29 cellular contexts compared by ENCODE assay signal in the genomic region with DNA sequence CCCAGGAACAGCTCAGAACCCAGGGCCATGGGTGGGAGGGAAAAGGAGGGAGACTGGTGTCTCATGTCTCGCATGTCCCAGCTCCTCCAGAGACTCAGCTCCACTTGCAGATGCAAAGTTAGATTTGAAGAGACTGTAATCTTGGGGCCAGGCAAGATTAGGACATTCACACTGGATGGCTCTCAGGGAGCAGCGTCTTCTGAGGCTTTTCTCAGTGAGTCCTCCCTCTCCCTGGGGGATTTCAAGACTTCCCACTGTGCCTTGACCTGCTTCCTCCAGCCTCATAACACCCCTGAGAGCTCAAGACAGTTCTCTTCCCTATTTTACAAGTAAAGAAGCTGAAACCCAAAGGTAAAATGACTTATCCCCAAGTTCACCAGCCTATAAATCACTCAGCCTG. TPM values are rescaled to one million over a fixed set of nuclear protein-coding genes. Genes with fewer than 3 reads are reported as not detected.
"Had no signal": no experiment of that assay in that cellular context is flagged by ENCODE, and none has a peak within 500 bp of the region (broad histone marks: within the 10 kb centered on the region; RNA-seq: fewer than 3 reads in every experiment).

No MANE protein-coding gene starts in this region.

- H3K4me3 Mint-ChIP-seq: activated naive CD4-positive, alpha-beta T cell treated with anti-CD3 and anti-CD28 coated beads, Interleukin-2, amount 10 ng/mL, durations not matched to agents 7 days and 5 days; dendritic cell treated with granulocyte-macrophage colony-stimulating factor and Interleukin-4, amounts not matched to agents 40 ng/mL and 50 ng/mL, for 4 days; natural killer cell treated with Interleukin-12 subunit alpha and Interleukin-12 subunit beta and Interleukin-15 and Interleukin-18, amount 100 ng/mL, for 72 hours had no signal

- H3K36me3 Mint-ChIP-seq: activated naive CD4-positive, alpha-beta T cell treated with anti-CD3 and anti-CD28 coated beads, Interleukin-2, amount 10 ng/mL, durations not matched to agents 7 days and 5 days; natural killer cell treated with Interleukin-12 subunit alpha and Interleukin-12 subunit beta and Interleukin-15 and Interleukin-18, amount 100 ng/mL, for 72 hours had no signal

- ATAC-seq: activated CD4-positive, CD25-positive, alpha-beta regulatory T cell treated with anti-CD3 and anti-CD28 coated beads, Interleukin-2, amount 50 U/mL, for 24 hours; mucosa of descending colon had no signal

- H3K9me3 Mint-ChIP-seq: activated naive CD4-positive, alpha-beta T cell treated with anti-CD3 and anti-CD28 coated beads, Interleukin-2, amount 10 ng/mL, durations not matched to agents 7 days and 5 days; dendritic cell treated with granulocyte-macrophage colony-stimulating factor and Interleukin-4, amounts not matched to agents 40 ng/mL and 50 ng/mL, for 4 days; natural killer cell treated with Interleukin-12 subunit alpha and Interleukin-12 subunit beta and Interleukin-15 and Interleukin-18, amount 100 ng/mL, for 72 hours had no signal

- H3K27me3 ChIP-seq: right atrium auricular region, testis, transverse colon had no signal

- FAIRE-seq: astrocyte, frontal cortex, islet of Langerhans, TTC549 had no signal

- H3K27ac Mint-ChIP-seq: activated naive CD4-positive, alpha-beta T cell treated with anti-CD3 and anti-CD28 coated beads, Interleukin-2, amount 10 ng/mL, durations not matched to agents 7 days and 5 days; dendritic cell treated with granulocyte-macrophage colony-stimulating factor and Interleukin-4, amounts not matched to agents 40 ng/mL and 50 ng/mL, for 4 days; natural killer cell treated with Interleukin-12 subunit alpha and Interleukin-12 subunit beta and Interleukin-15 and Interleukin-18, amount 100 ng/mL, for 72 hours had no signal

- H3K27me3 Mint-ChIP-seq: dendritic cell treated with granulocyte-macrophage colony-stimulating factor and Interleukin-4, amounts not matched to agents 40 ng/mL and 50 ng/mL, for 4 days; natural killer cell treated with Interleukin-12 subunit alpha and Interleukin-12 subunit beta and Interleukin-15 and Interleukin-18, amount 100 ng/mL, for 72 hours had no signal

- H3K4me3 ChIP-seq: left ventricle myocardium inferior, lung, mucosa of descending colon, right atrium auricular region, testis, transverse colon had no signal

- H3K9me3 ChIP-seq: left ventricle myocardium inferior, mucosa of descending colon, right atrium auricular region, testis, transverse colon had no signal

- DNase-seq: activated CD4-positive, alpha-beta T cell treated with anti-CD3 and anti-CD28 coated beads for 48 hours; activated CD4-positive, alpha-beta T cell treated with anti-CD3 and anti-CD28 coated beads, Interleukin-2, amount 50 U/mL, for 48 hours; activated CD8-positive, alpha-beta memory T cell treated with anti-CD3 and anti-CD28 coated beads for 24 hours; activated gamma-delta T cell; activated naive CD4-positive, alpha-beta T cell treated with anti-CD3 and anti-CD28 coated beads, Interleukin-2, amount 10 ng/mL, durations not matched to agents 7 days and 5 days; activated T-cell treated with anti-CD3 and anti-CD28 coated beads, Interleukin-2, amount 50 U/mL, for 1 hour; amniotic stem cell; caudate nucleus; left ventricle myocardium inferior; mucosa of descending colon; occipital lobe; stimulated activated naive CD4-positive, alpha-beta T cell treated with Interleukin-2 at 50 U/mL for 16 hours; T-helper 9 cell; testis; transverse colon had no signal

- H3K36me3 ChIP-seq: left ventricle myocardium inferior, right atrium auricular region, transverse colon had no signal

- H3K27ac ChIP-seq: left ventricle myocardium inferior, right atrium auricular region, testis, transverse colon, VCaP had no signal

RNA-seq across cellular contexts. Expression of gene ARSI, which starts 44.3 kb away (rescaled TPM):
- total RNA-seq: natural killer cell treated with Interleukin-12 subunit alpha and Interleukin-12 subunit beta and Interleukin-15 and Interleukin-18, amount 100 ng/mL, for 72 hours; pulmonary artery endothelial cell; T-helper 1 cell treated with Interleukin-12 subunit alpha and Interleukin-12 subunit beta and Interleukin-4 antibody, amounts not matched to agents 30 ng/mL and 1 ng/mL, for 36 hours had no signal

RNA-seq across cellular contexts. Expression of gene CAMK2A, which starts 57.4 kb away (rescaled TPM):
- total RNA-seq: chondrocyte; mesenteric fat pad; natural killer cell treated with Interleukin-12 subunit alpha and Interleukin-12 subunit beta and Interleukin-15 and Interleukin-18, amount 100 ng/mL, for 72 hours; pulmonary artery endothelial cell; T-helper 1 cell treated with Interleukin-12 subunit alpha and Interleukin-12 subunit beta and Interleukin-4 antibody, amounts not matched to agents 30 ng/mL and 1 ng/mL, for 36 hours had no signal
